Comparison of ENCODE assay signal across 10 cellular contexts in genomic region chr10:22308390-22308789, GRCh38. TPM values are rescaled to one million over a fixed set of nuclear protein-coding genes. Genes with fewer than 3 reads are reported as not detected.
DNase-seq lines count a peak whose midpoint lies in the region; ATAC-seq, FAIRE-seq and TF ChIP-seq lines count a peak whose summit lies in the region.
"Had no signal": no experiment of that assay in that cellular context is flagged by ENCODE, and none has a peak within 500 bp of the region (broad histone marks: within the 10 kb centered on the region; RNA-seq: fewer than 3 reads in every experiment).

No MANE protein-coding gene starts in this region.

- H3K4me3 ChIP-seq in kidney (ENCODE audit: low read length in 2 of 2) (no peak overlapping the region), WERI-Rb-1 (ENCODE audit: low read depth, low read length) (no peak overlapping the region), lower lobe of right lung (no peak overlapping the region)
- H3K4me3 ChIP-seq: GM23338 had no signal

- no peaks in the 10 kb centered on the region for H3K4me1 ChIP-seq in kidney (ENCODE audit: control insufficient read depth in 1 of 2, insufficient read depth in 1 of 2, low read depth in 1 of 2, low read length in 2 of 2)
- H3K4me1 ChIP-seq in lower lobe of right lung, result no peaks in the 10 kb centered on the region

- no peak for DNase-seq in activated effector memory CD4-positive, alpha-beta T cell treated with anti-CD3 and anti-CD28 coated beads, Interleukin-2, amount 50 U/mL, for 16 hours
- no peak for DNase-seq in kidney
- DNase-seq in WERI-Rb-1, result no peak
- DNase-seq in lower lobe of right lung, result no peak

- peak; percentile 97 for ATAC-seq in GM18508 (IDR thresholded peaks at IDR 0.05; ENCODE audit: insufficient read depth, unreplicated experiment)
- peak; percentile 98 for ATAC-seq in GM21447 (IDR thresholded peaks at IDR 0.05; ENCODE audit: unreplicated experiment)
- ATAC-seq in HG03442 (IDR thresholded peaks at IDR 0.05; ENCODE audit: unreplicated experiment), result peak; percentile 98
- no peak for ATAC-seq in lower lobe of right lung
- ATAC-seq: GM23338 had no signal

- intact Hi-C loops in kidney (cut with DNase I) (no loop called here), lower lobe of right lung (cut with DNase I) (loop anchor here (10.0 kb wide), 1 partner anchor 314 kb away; no protein-coding TSS in a partner anchor)

- H3K36me3 ChIP-seq in kidney (ENCODE audit: control insufficient read depth in 1 of 2, insufficient read depth in 2 of 2, low read length in 2 of 2) (no peaks in the 10 kb centered on the region), WERI-Rb-1 (no peaks in the 10 kb centered on the region), lower lobe of right lung (no peaks in the 10 kb centered on the region)
- H3K36me3 ChIP-seq: neutrophil had no signal

- peak; percentile 49 for FAIRE-seq in colon (lab: Jason Lieb, UNC)
- no peak for FAIRE-seq in kidney (lab: Jason Lieb, UNC)

- H3K9me3 ChIP-seq in kidney (ENCODE audit: control insufficient read depth in 1 of 2, low read length in 2 of 2), result no peaks in the 10 kb centered on the region
- H3K9me3 ChIP-seq in WERI-Rb-1 (ENCODE audit: severe bottlenecking), result no peaks in the 10 kb centered on the region
- no peaks in the 10 kb centered on the region for H3K9me3 ChIP-seq in lower lobe of right lung
- H3K9me3 ChIP-seq: neutrophil had no signal

- TF ChIP-seq CTCF in kidney (IDR thresholded peaks at IDR 0.05; ENCODE audit: borderline replicate concordance, extremely low read depth, insufficient read depth), result no peak
- no peak for TF ChIP-seq CTCF in WERI-Rb-1 (IDR thresholded peaks at IDR 0.05; ENCODE audit: low read depth, low read length)
- TF ChIP-seq CTCF in lower lobe of right lung (IDR thresholded peaks at IDR 0.05), result no peak

- H3K27me3 ChIP-seq in WERI-Rb-1 (ENCODE audit: insufficient read depth, low read depth, severe bottlenecking) (no peaks in the 10 kb centered on the region), lower lobe of right lung (ENCODE audit: low read depth) (peaks cover 5% of the 10 kb centered on the region)
- H3K27me3 ChIP-seq: neutrophil had no signal

- H3K27ac ChIP-seq in kidney (ENCODE audit: low read depth in 2 of 2, low read length in 2 of 2) (no peak overlapping the region), WERI-Rb-1 (no peak overlapping the region), lower lobe of right lung (no peak overlapping the region)
- H3K27ac ChIP-seq: neutrophil had no signal

- no peak overlapping the region for H3K9ac ChIP-seq in kidney (ENCODE audit: low read length in 2 of 2)

RNA-seq across cellular contexts. Expression of gene COMMD3, which starts 7.8 kb away (rescaled TPM):
- total RNA-seq in kidney, result 46.2 TPM
- polyA plus RNA-seq in kidney (ENCODE audit: insufficient read depth, low read depth, low replicate concordance), result 72.8 TPM
- total RNA-seq in lower lobe of right lung, result 51.0 TPM

RNA-seq across cellular contexts. Expression of gene BMI1, which starts 12.5 kb away (rescaled TPM):
- 49.0 TPM for total RNA-seq in kidney
- 18.7 TPM for polyA plus RNA-seq in kidney (ENCODE audit: insufficient read depth, low read depth, low replicate concordance)
- total RNA-seq in lower lobe of right lung, result 48.4 TPM

RNA-seq across cellular contexts. Expression of gene SPAG6, which starts 36.9 kb away (rescaled TPM):
- 8.4 TPM for total RNA-seq in kidney
- 0.30 TPM for polyA plus RNA-seq in kidney (ENCODE audit: insufficient read depth, low read depth, low replicate concordance)
- total RNA-seq in lower lobe of right lung, result 10.4 TPM
- total RNA-seq: GM23338 had no signal

Comparison
In these comparisons a context has a peak if more than half of its experiments do, and no peak if none do; other contexts are left out.
1. ATAC-seq: peak in GM18508 (single experiment), GM21447 (single experiment) and HG03442 (single experiment); none in lower lobe of right lung (0 of 2).